ENCODE assay signal across 8 cellular contexts in the genomic region with DNA sequence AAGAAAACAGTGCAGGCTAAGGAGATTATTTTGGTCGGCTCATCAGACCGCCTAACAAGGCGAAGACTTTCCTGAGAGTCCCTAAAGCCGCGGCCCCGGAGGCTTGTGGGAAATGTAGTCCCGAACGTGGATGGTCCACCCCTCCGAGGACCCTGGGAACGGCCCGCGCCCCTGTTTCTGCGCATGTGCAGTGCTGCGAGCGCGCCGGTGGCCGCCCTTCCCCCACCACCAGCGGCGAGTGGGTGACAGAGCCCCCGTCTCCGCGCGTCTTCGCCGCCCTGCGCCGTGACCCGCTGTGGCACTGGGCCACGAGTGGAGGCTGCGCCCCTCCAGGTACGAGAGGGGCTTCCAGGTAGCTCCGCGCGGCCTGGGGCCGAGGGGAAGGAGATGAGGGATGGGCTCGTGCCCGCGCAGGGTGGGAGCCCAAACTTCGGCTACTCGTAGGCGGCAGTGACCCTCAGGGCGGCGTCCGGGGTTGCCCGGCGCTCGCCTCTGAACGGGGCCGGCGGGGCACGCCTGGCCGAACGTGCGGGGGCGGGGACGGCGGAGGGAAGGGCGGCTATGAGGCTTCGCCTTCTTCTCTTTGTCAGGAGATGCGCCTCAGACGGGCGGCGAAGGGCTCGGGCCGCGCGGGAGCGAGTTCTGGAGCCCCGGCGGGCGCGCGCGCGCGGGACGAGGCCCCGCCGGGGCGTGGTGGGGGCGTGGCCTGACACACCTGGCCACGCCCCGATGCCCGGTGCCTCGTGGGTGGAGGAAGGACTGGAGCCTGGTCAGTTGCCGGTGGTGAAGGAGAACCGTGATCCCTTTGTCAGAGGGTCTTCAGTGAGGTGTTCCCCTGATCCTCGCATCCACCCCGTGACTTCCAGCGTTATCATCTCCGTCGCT. TPM values are rescaled to one million over a fixed set of nuclear protein-coding genes. Genes with fewer than 3 reads are reported as not detected.
DNase-seq lines count a peak whose midpoint lies in the region; ATAC-seq and TF ChIP-seq lines count a peak whose summit lies in the region.

A gene (plus strand): TSS at position 214 of the 885 bp plus-strand sequence. CDS start 4,428 bp downstream, outside the sequence.

- peaks cover 19% of the 10 kb centered on the region for H3K9me3 Mint-ChIP-seq in activated T-cell treated with anti-CD3 and anti-CD28 coated beads, Interleukin-2, amount 50 U/mL, for 4 hours

- H3K36me3 ChIP-seq in DND-41 (ENCODE audit: insufficient read depth, low read length) (peaks cover 37% of the 10 kb centered on the region), KOPT-K1 (ENCODE audit: insufficient read depth, low read length) (peaks cover 37% of the 10 kb centered on the region), Peyer's patch (no peaks in the 10 kb centered on the region), esophagus muscularis mucosa (peaks cover 0 to 9% (median 4%) of the 10 kb centered on the region in 4 donors), muscle layer of duodenum (ENCODE audit: control insufficient read depth in 1 of 2, insufficient read depth in 2 of 2, low read length in 2 of 2) (peaks cover 0 to 12% of the 10 kb centered on the region in 2 donors)

- peak in 1 of 2 donors; percentile 23 for TF ChIP-seq POLR2A in Peyer's patch (IDR thresholded peaks at IDR 0.05)
- peak; percentile 26 for TF ChIP-seq POLR2A in esophagus muscularis mucosa (IDR thresholded peaks at IDR 0.05; ENCODE audit: low read depth)

- H3K9me3 ChIP-seq in DND-41 (ENCODE audit: insufficient read depth, low read length, severe bottlenecking) (peaks cover 35% of the 10 kb centered on the region), KOPT-K1 (ENCODE audit: insufficient read depth, low read length, poor library complexity, severe bottlenecking) (peaks cover 41% of the 10 kb centered on the region), Peyer's patch (peaks cover 0 to 13% (median 0%) of the 10 kb centered on the region in 4 donors), esophagus muscularis mucosa (peaks cover 0 to 25% (median 7%) of the 10 kb centered on the region in 4 donors), muscle layer of duodenum (ENCODE audit: control insufficient read depth in 1 of 2, low read length in 2 of 2) (peaks cover 0 to 27% of the 10 kb centered on the region in 2 donors)

- peak within 1 kb of the TSS; percentile 96 for H2AFZ ChIP-seq in DND-41 (ENCODE audit: low read depth, low read length)

- intact Hi-C loops in esophagus muscularis mucosa (cut with DNase I) = loop anchor here (5.0 kb wide), 1 partner anchor 49 kb away; no protein-coding TSS in a partner anchor

- H3K4me1 ChIP-seq in DND-41 (ENCODE audit: insufficient read depth, low read length) = peaks cover 20% of the 10 kb centered on the region
- peaks cover 0 to 3% (median 0%) of the 10 kb centered on the region in 4 donors for H3K4me1 ChIP-seq in Peyer's patch
- H3K4me1 ChIP-seq in esophagus muscularis mucosa = peaks cover 10 to 18% (median 12%) of the 10 kb centered on the region in 4 donors
- peaks cover 3 to 7% of the 10 kb centered on the region in 2 donors for H3K4me1 ChIP-seq in muscle layer of duodenum (ENCODE audit: control insufficient read depth in 1 of 2, insufficient read depth in 2 of 2, low read length in 2 of 2)

- peak within 1 kb of the TSS; percentile 80 to 93 for H3K4me3 ChIP-seq in DND-41 (ENCODE audit: low read depth in 1 of 2, low read length in 2 of 2)
- H3K4me3 ChIP-seq in Peyer's patch = peak within 1 kb of the TSS; percentile 68 to 98 (median 78)
- peak within 1 kb of the TSS; percentile 85 to 100 (median 100) for H3K4me3 ChIP-seq in esophagus muscularis mucosa
- H3K4me3 ChIP-seq in muscle layer of duodenum (ENCODE audit: low read depth in 1 of 2, low read length in 2 of 2) = peak within 1 kb of the TSS; percentile 88 to 97

- ATAC-seq in DND-41 (ENCODE audit: insufficient read depth, low read depth) = peak; percentile 98
- peak; percentile 81 for ATAC-seq in GM21825 (IDR thresholded peaks at IDR 0.05; ENCODE audit: unreplicated experiment)
- peak; percentile 93 to 94 for ATAC-seq in activated T-cell treated with anti-CD3 and anti-CD28 coated beads, Interleukin-2, amount 50 U/mL, for 4 hours

- H3K27me3 ChIP-seq in DND-41 (ENCODE audit: insufficient read depth, low read length, poor library complexity) = no peaks in the 10 kb centered on the region
- H3K27me3 ChIP-seq in Peyer's patch = no peaks in the 10 kb centered on the region
- H3K27me3 ChIP-seq in esophagus muscularis mucosa = no peaks in the 10 kb centered on the region
- H3K27me3 ChIP-seq in muscle layer of duodenum (ENCODE audit: low read depth, low read length) = no peaks in the 10 kb centered on the region

- TF ChIP-seq EP300 in esophagus muscularis mucosa (IDR thresholded peaks at IDR 0.05) = no peak

- H3K4me2 ChIP-seq in DND-41 (ENCODE audit: insufficient read depth, low read length) = peak within 1 kb of the TSS; percentile 88

- peak; percentile 97 for DNase-seq in DND-41
- peak; percentile 94 to 99 (median 97) for DNase-seq in Peyer's patch
- DNase-seq in activated T-cell treated with anti-CD3 and anti-CD28 coated beads, Interleukin-2, amount 50 U/mL, for 4 hours = peak; percentile 94
- DNase-seq in esophagus muscularis mucosa (ENCODE audit: extremely low spot score) = peak; percentile 98
- DNase-seq in stimulated activated CD8-positive, alpha-beta memory T cell treated with anti-CD3 and anti-CD28 coated beads, Interleukin-7, amount 100 ng/mL, for 24 hours (ENCODE audit: low read depth) = peak; percentile 90

- H4K20me1 ChIP-seq in DND-41 (ENCODE audit: insufficient read depth, low read length) = no peaks in the 10 kb centered on the region

- peak within 1 kb of the TSS; percentile 86 for H3K4me3 Mint-ChIP-seq in activated T-cell treated with anti-CD3 and anti-CD28 coated beads, Interleukin-2, amount 50 U/mL, for 4 hours

- TF ChIP-seq CTCF in DND-41 (IDR thresholded peaks at IDR 0.05; ENCODE audit: borderline replicate concordance, extremely low read depth, low read length, poor library complexity, severe bottlenecking) (no peak), Peyer's patch (IDR thresholded peaks at IDR 0.05) (no peak), esophagus muscularis mucosa (IDR thresholded peaks at IDR 0.05) (no peak)

- H3K79me2 ChIP-seq in DND-41 (ENCODE audit: insufficient read depth, low read length) = peaks cover 52% of the 10 kb centered on the region

- no peaks in the 10 kb centered on the region for H3K27me3 Mint-ChIP-seq in activated T-cell treated with anti-CD3 and anti-CD28 coated beads, Interleukin-2, amount 50 U/mL, for 4 hours (ENCODE audit: low read depth)

- 1% methylated on average over 20 of the region's 93 CpGs for WGBS in esophagus muscularis mucosa

- H3K9ac ChIP-seq in DND-41 (ENCODE audit: low read depth, low read length) = peak within 1 kb of the TSS; percentile 91

- peak within 1 kb of the TSS; percentile 94 for H3K27ac ChIP-seq in DND-41 (ENCODE audit: low read length)
- peak within 1 kb of the TSS; percentile 94 for H3K27ac ChIP-seq in KOPT-K1 (ENCODE audit: low read depth, low read length, poor library complexity, severe bottlenecking)
- H3K27ac ChIP-seq in Peyer's patch = peak within 1 kb of the TSS; percentile 93 to 99 (median 94)
- H3K27ac ChIP-seq in esophagus muscularis mucosa (replicated peaks in 1 of 4) = peak within 1 kb of the TSS; percentile 98 to 100 (median 99)
- peak within 1 kb of the TSS; percentile 63 for H3K27ac ChIP-seq in muscle layer of duodenum (ENCODE audit: low read length)

- peaks cover 35% of the 10 kb centered on the region for H3K4me1 Mint-ChIP-seq in activated T-cell treated with anti-CD3 and anti-CD28 coated beads, Interleukin-2, amount 50 U/mL, for 4 hours (ENCODE audit: low read depth)

- peaks cover 27% of the 10 kb centered on the region for H3K36me3 Mint-ChIP-seq in activated T-cell treated with anti-CD3 and anti-CD28 coated beads, Interleukin-2, amount 50 U/mL, for 4 hours (ENCODE audit: insufficient read depth)

RNA-seq across cellular contexts. Expression of the gene that starts here (rescaled TPM):
- total RNA-seq in Peyer's patch = 1 to 10 TPM; 2.6 to 6.1 (median 4.9) TPM
- total RNA-seq in activated T-cell treated with anti-CD3 and anti-CD28 coated beads, Interleukin-2, amount 50 U/mL, for 4 hours = 10 to 100 TPM; 11.5 to 13.4 (median 13.4) TPM
- total RNA-seq in esophagus muscularis mucosa = 10 to 100 TPM in 3 of 4 donors, 1 to 10 TPM in 1; 8.4 to 17.4 (median 12.0) TPM

Comparison
In these comparisons a context has a peak if more than half of its experiments do, and no peak if none do; other contexts are left out.
1. Peak in every context shown above with its lines: DNase-seq, ATAC-seq, H3K4me3 ChIP-seq and H3K27ac ChIP-seq.